In genomic region chr7:30914611-30915601, GRCh38 we compare ENCODE assay signal across 12 cellular contexts. TPM values are rescaled to one million over a fixed set of nuclear protein-coding genes. Genes with fewer than 3 reads are reported as not detected.
DNase-seq lines count a peak whose midpoint lies in the region; ATAC-seq and TF ChIP-seq lines count a peak whose summit lies in the region.
"Had no signal": no experiment of that assay in that cellular context is flagged by ENCODE, and none has a peak within 500 bp of the region (broad histone marks: within the 10 kb centered on the region; RNA-seq: fewer than 3 reads in every experiment).

No MANE protein-coding gene starts in this region.

- peaks cover 92% of the 10 kb centered on the region for H3K4me1 ChIP-seq in body of pancreas
- peaks cover 0 to 6% of the 10 kb centered on the region in 2 donors for H3K4me1 ChIP-seq in uterus

- peaks cover 2% of the 10 kb centered on the region for H3K27me3 Mint-ChIP-seq in activated naive CD8-positive, alpha-beta T cell treated with anti-CD3 and anti-CD28 coated beads, Interleukin-2, amount 10 ng/mL, durations not matched to agents 7 days and 5 days
- H3K27me3 Mint-ChIP-seq in activated naive CD8-positive, alpha-beta T cell treated with anti-CD3 and anti-CD28 coated beads for 36 hours, result no peaks in the 10 kb centered on the region

- TF ChIP-seq POLR2A in body of pancreas (IDR thresholded peaks at IDR 0.05), result no peak
- TF ChIP-seq POLR2A in uterus (IDR thresholded peaks at IDR 0.05), result no peak

- H3K4me1 Mint-ChIP-seq in activated naive CD8-positive, alpha-beta T cell treated with anti-CD3 and anti-CD28 coated beads, Interleukin-2, amount 10 ng/mL, durations not matched to agents 7 days and 5 days, result no peaks in the 10 kb centered on the region
- H3K4me1 Mint-ChIP-seq in activated naive CD8-positive, alpha-beta T cell treated with anti-CD3 and anti-CD28 coated beads for 36 hours, result no peaks in the 10 kb centered on the region

- POLR2A ChIA-PET in activated naive CD8-positive, alpha-beta T cell treated with anti-CD3 and anti-CD28 coated beads, Interleukin-2, amount 10 ng/mL, durations not matched to agents 7 days and 5 days (lab: Charles Lee), result no interaction called here

- WGBS in body of pancreas, 2 donors, result 46 to 47% methylated on average over 15 of the region's 15 CpGs

- H3K36me3 ChIP-seq in body of pancreas (replicated peaks in 1 of 2; ENCODE audit: insufficient read depth in 1 of 2, low read depth in 2 of 2) (no peaks in the 10 kb centered on the region), kidney epithelial cell (ENCODE audit: control insufficient read depth, insufficient read depth, low read length) (no peaks in the 10 kb centered on the region), uterus (no peaks in the 10 kb centered on the region)

- no peaks in the 10 kb centered on the region for H3K9me3 ChIP-seq in body of pancreas
- H3K9me3 ChIP-seq in uterus, result no peaks in the 10 kb centered on the region

- no peak for DNase-seq in activated naive CD8-positive, alpha-beta T cell treated with anti-CD3 and anti-CD28 coated beads, Interleukin-2, amount 10 ng/mL, durations not matched to agents 7 days and 5 days
- DNase-seq in activated naive CD8-positive, alpha-beta T cell treated with anti-CD3 and anti-CD28 coated beads for 36 hours, result no peak
- DNase-seq in body of pancreas (peak in 1 of 4 donors; percentile 8), kidney epithelial cell (ENCODE audit: low read depth) (peak; percentile 34), uterus (no peak), NCI-H2081 treated with DMSO at 0.1 percent for 48 hours (lab: John Stamatoyannopoulos, UW) (no peak), cerebellar cortex (ENCODE audit: low spot score) (no peak)
- DNase-seq: CD8-positive, alpha-beta T cell; NCI-H446; stimulated activated naive CD4-positive, alpha-beta T cell had no signal

- no peak overlapping the region for H3K4me3 Mint-ChIP-seq in activated naive CD8-positive, alpha-beta T cell treated with anti-CD3 and anti-CD28 coated beads, Interleukin-2, amount 10 ng/mL, durations not matched to agents 7 days and 5 days
- H3K4me3 Mint-ChIP-seq in activated naive CD8-positive, alpha-beta T cell treated with anti-CD3 and anti-CD28 coated beads for 36 hours, result no peak overlapping the region
- H3K4me3 Mint-ChIP-seq: CD8-positive, alpha-beta T cell had no signal

- no peaks in the 10 kb centered on the region for H3K9me3 Mint-ChIP-seq in activated naive CD8-positive, alpha-beta T cell treated with anti-CD3 and anti-CD28 coated beads, Interleukin-2, amount 10 ng/mL, durations not matched to agents 7 days and 5 days
- no peaks in the 10 kb centered on the region for H3K9me3 Mint-ChIP-seq in activated naive CD8-positive, alpha-beta T cell treated with anti-CD3 and anti-CD28 coated beads for 36 hours
- H3K9me3 Mint-ChIP-seq: CD8-positive, alpha-beta T cell had no signal

- TF ChIP-seq CTCF in body of pancreas (IDR thresholded peaks at IDR 0.05) (no peak), kidney epithelial cell (IDR thresholded peaks at IDR 0.05; ENCODE audit: insufficient read depth, low read length, poor library complexity, severe bottlenecking) (no peak), uterus (IDR thresholded peaks at IDR 0.05) (no peak)

- intact Hi-C loops in body of pancreas (cut with DNase I) (no loop called here), uterus (cut with DNase I; ENCODE audit: low total_unique reads) (no loop called here)

- H3K27me3 ChIP-seq in body of pancreas (no peaks in the 10 kb centered on the region), kidney epithelial cell (ENCODE audit: control insufficient read depth, insufficient read depth, low read length) (no peaks in the 10 kb centered on the region), uterus (no peaks in the 10 kb centered on the region)

- no peaks in the 10 kb centered on the region for H3K36me3 Mint-ChIP-seq in activated naive CD8-positive, alpha-beta T cell treated with anti-CD3 and anti-CD28 coated beads, Interleukin-2, amount 10 ng/mL, durations not matched to agents 7 days and 5 days
- H3K36me3 Mint-ChIP-seq in activated naive CD8-positive, alpha-beta T cell treated with anti-CD3 and anti-CD28 coated beads for 36 hours, result no peaks in the 10 kb centered on the region
- H3K36me3 Mint-ChIP-seq: CD8-positive, alpha-beta T cell had no signal

- H3K4me3 ChIP-seq in body of pancreas, result peak overlapping the region in 1 of 2 donors; percentile 0
- H3K4me3 ChIP-seq in kidney epithelial cell (ENCODE audit: low read depth, low read length), result no peak overlapping the region
- H3K4me3 ChIP-seq in uterus, result peak overlapping the region in 1 of 2 donors; percentile 16

- H3K27ac ChIP-seq in body of pancreas (peak overlapping the region in 3 of 4 donors; percentile 71 to 75 (median 72)), uterus (peak overlapping the region; percentile 25 to 68)

- no peak overlapping the region for H3K27ac Mint-ChIP-seq in activated naive CD8-positive, alpha-beta T cell treated with anti-CD3 and anti-CD28 coated beads, Interleukin-2, amount 10 ng/mL, durations not matched to agents 7 days and 5 days
- no peak overlapping the region for H3K27ac Mint-ChIP-seq in activated naive CD8-positive, alpha-beta T cell treated with anti-CD3 and anti-CD28 coated beads for 36 hours
- H3K27ac Mint-ChIP-seq: CD8-positive, alpha-beta T cell had no signal

- ATAC-seq in activated naive CD8-positive, alpha-beta T cell treated with anti-CD3 and anti-CD28 coated beads, Interleukin-2, amount 10 ng/mL, durations not matched to agents 7 days and 5 days (ENCODE audit: low read depth), result peak; percentile 20
- ATAC-seq in body of pancreas, result no peak
- ATAC-seq in HG02884 (IDR thresholded peaks at IDR 0.05; ENCODE audit: unreplicated experiment), result no peak
- ATAC-seq: CD8-positive, alpha-beta T cell had no signal

RNA-seq across cellular contexts. Expression of gene AQP1, which starts 3.3 kb away (rescaled TPM):
- under 1 TPM in 1 of 2 experiments, not detected in 1; 0.23 TPM for total RNA-seq in activated naive CD8-positive, alpha-beta T cell treated with anti-CD3 and anti-CD28 coated beads, Interleukin-2, amount 10 ng/mL, durations not matched to agents 7 days and 5 days
- total RNA-seq in activated naive CD8-positive, alpha-beta T cell treated with anti-CD3 and anti-CD28 coated beads for 36 hours, result under 1 TPM; 0.10 TPM
- total RNA-seq in body of pancreas (100 to 1,000 TPM; 197 to 204 TPM), kidney epithelial cell (1.6 and 2.5 TPM in 2 replicates), uterus (100 to 1,000 TPM in 3 of 4 donors, 10 to 100 TPM in 1; 69.6 to 477 (median 370) TPM)

RNA-seq across cellular contexts. Expression of gene GHRHR, which starts 48.8 kb away (rescaled TPM):
- total RNA-seq in activated naive CD8-positive, alpha-beta T cell treated with anti-CD3 and anti-CD28 coated beads, Interleukin-2, amount 10 ng/mL, durations not matched to agents 7 days and 5 days, result not detected
- not detected for total RNA-seq in activated naive CD8-positive, alpha-beta T cell treated with anti-CD3 and anti-CD28 coated beads for 36 hours
- total RNA-seq in body of pancreas (not detected), kidney epithelial cell (not detected in 2 replicates), uterus (not detected)
- total RNA-seq: CD8-positive, alpha-beta T cell; mononuclear cell had no signal

Comparison
In these comparisons a context has a peak if more than half of its experiments do, and no peak if none do; other contexts are left out.
1. RNA of gene AQP1, which starts 3.3 kb away (total RNA-seq): 69.6 to 477 TPM in uterus and 197 to 204 TPM in body of pancreas; 1.6 to 2.5 TPM in kidney epithelial cell, 0.23 TPM in activated naive CD8-positive, alpha-beta T cell treated with anti-CD3 and anti-CD28 coated beads, Interleukin-2, amount 10 ng/mL, durations not matched to agents 7 days and 5 days and 0.10 TPM in activated naive CD8-positive, alpha-beta T cell treated with anti-CD3 and anti-CD28 coated beads for 36 hours; every median in the first group is over 10 times any median in the second.